In genomic region chr6:37406942-37407341, GRCh38 we compare ENCODE assay signal across 21 cellular contexts. TPM values are rescaled to one million over a fixed set of nuclear protein-coding genes. Genes with fewer than 3 reads are reported as not detected.
DNase-seq lines count a peak whose midpoint lies in the region; ATAC-seq and TF ChIP-seq lines count a peak whose summit lies in the region.
"Had no signal": no experiment of that assay in that cellular context is flagged by ENCODE, and none has a peak within 500 bp of the region (broad histone marks: within the 10 kb centered on the region; RNA-seq: fewer than 3 reads in every experiment).

No MANE protein-coding gene starts in this region.

- H2AFZ ChIP-seq in mammary epithelial cell (ENCODE audit: low read depth, low read length): peak overlapping the region; percentile 54

- H3K4me3 ChIP-seq in breast epithelium (no peak overlapping the region), mammary epithelial cell (replicated peaks in 1 of 3; ENCODE audit: insufficient read depth in 1 of 3, low read depth in 2 of 3, low read length in 3 of 3) (no peak overlapping the region)
- H3K4me3 ChIP-seq: A549, BLaER1 had no signal

- no peak overlapping the region for H3K27ac ChIP-seq in breast epithelium
- H3K27ac ChIP-seq in mammary epithelial cell (ENCODE audit: insufficient read depth, low read depth, low read length): peak overlapping the region; percentile 41
- H3K27ac ChIP-seq: 22Rv1, A549, BLaER1, HL-60 had no signal

- H3K9me3 Mint-ChIP-seq in MCF 10A (ENCODE audit: unreplicated experiment): no peaks in the 10 kb centered on the region
- no peaks in the 10 kb centered on the region for H3K9me3 Mint-ChIP-seq in type B pancreatic cell
- H3K9me3 Mint-ChIP-seq: CD4-positive, alpha-beta memory T cell; HFFc6 had no signal

- H3K27me3 Mint-ChIP-seq in MCF 10A (ENCODE audit: insufficient read depth, unreplicated experiment): no peaks in the 10 kb centered on the region
- H3K27me3 Mint-ChIP-seq in type B pancreatic cell: no peaks in the 10 kb centered on the region

- no peaks in the 10 kb centered on the region for H3K79me2 ChIP-seq in mammary epithelial cell (ENCODE audit: insufficient read depth, low read length)

- H3K27ac Mint-ChIP-seq in MCF 10A (ENCODE audit: low read depth, unreplicated experiment) (peak overlapping the region; percentile 85), type B pancreatic cell (peak overlapping the region; percentile 86)
- H3K27ac Mint-ChIP-seq: CD14-positive monocyte; CD4-positive, alpha-beta memory T cell; HFFc6 had no signal

- peak overlapping the region; percentile 62 for H3K4me2 ChIP-seq in mammary epithelial cell (ENCODE audit: insufficient read depth, low read depth, low read length)
- H3K4me2 ChIP-seq: A549, BLaER1 had no signal

- WGBS in mammary epithelial cell (ENCODE audit: low coverage, missing lambda C conversion rate): 1% methylated on average over 3 of the region's 3 CpGs

- H3K4me1 Mint-ChIP-seq in MCF 10A (ENCODE audit: insufficient read depth, unreplicated experiment): peaks cover 9% of the 10 kb centered on the region
- H3K4me1 Mint-ChIP-seq in type B pancreatic cell (ENCODE audit: unreplicated experiment): no peaks in the 10 kb centered on the region
- H3K4me1 Mint-ChIP-seq: CD14-positive monocyte; CD4-positive, alpha-beta memory T cell had no signal

- no peak overlapping the region for H3K9ac ChIP-seq in mammary epithelial cell (ENCODE audit: insufficient read depth, low read length)
- H3K9ac ChIP-seq: BLaER1 had no signal

- intact Hi-C loops in MCF 10A (cut with micrococcal nuclease) (no loop called here), breast epithelium (cut with DNase I; ENCODE audit: low total_unique reads) (no loop called here), mammary epithelial cell (cut with micrococcal nuclease) (no loop called here), Right ventricle myocardium inferior (cut with DNase I) (no loop called here)

- DNase-seq in MCF 10A (ENCODE audit: unreplicated experiment) (peak; percentile 15), breast epithelium (ENCODE audit: low spot score in 2 of 2) (no peak), mammary epithelial cell (peak; percentile 70), type B pancreatic cell (ENCODE audit: extremely low spot score, unreplicated experiment) (no peak), Right ventricle myocardium inferior (ENCODE audit: missing footprints) (no peak), NCI-H1092 (lab: John Stamatoyannopoulos, UW) (no peak), erythroblast (lab: John Stamatoyannopoulos, UW) (no peak)
- DNase-seq: CD4-positive, alpha-beta memory T cell; DMS153; DMS79; GDM1; GOT3; H7; HFFc6 had no signal

- H3K4me3 Mint-ChIP-seq in MCF 10A (ENCODE audit: unreplicated experiment) (no peak overlapping the region), type B pancreatic cell (peak overlapping the region; percentile 3)
- H3K4me3 Mint-ChIP-seq: CD14-positive monocyte; CD4-positive, alpha-beta memory T cell; HFFc6 had no signal

- POLR2A ChIA-PET in MCF 10A (lab: Yijun Ruan, JAX): interaction anchor here (1.0 to 4.3 kb wide), 4 partner anchors 13 to 67 kb away, joined by 3 to 32 read pairs (median 3); partner anchors contain the start of gene CMTR1

- CTCF ChIA-PET in MCF 10A (lab: Yijun Ruan, JAX): no interaction called here
- CTCF ChIA-PET in mammary epithelial cell (lab: Charles Lee; ENCODE audit: low non-redundant PET): no interaction called here

- H4K20me1 ChIP-seq in mammary epithelial cell (ENCODE audit: insufficient read depth, low read length): no peaks in the 10 kb centered on the region
- H4K20me1 ChIP-seq: BLaER1 had no signal

- dilution Hi-C loops in mammary epithelial cell (cut with HindIII; ENCODE audit: low sequenced_read_pairs): no loop called here

- no peaks in the 10 kb centered on the region for H3K36me3 Mint-ChIP-seq in MCF 10A (ENCODE audit: insufficient read depth, unreplicated experiment)
- H3K36me3 Mint-ChIP-seq in type B pancreatic cell: no peaks in the 10 kb centered on the region
- H3K36me3 Mint-ChIP-seq: CD14-positive monocyte; CD4-positive, alpha-beta memory T cell had no signal

- H3K36me3 ChIP-seq in breast epithelium: no peaks in the 10 kb centered on the region
- no peaks in the 10 kb centered on the region for H3K36me3 ChIP-seq in mammary epithelial cell (ENCODE audit: insufficient read depth, low read length)
- H3K36me3 ChIP-seq: BLaER1 had no signal

- BruUV-seq in MCF 10A (replicated peaks; lab: Mats Ljungman, UMichigan) (no TSS peak), mammary epithelial cell (replicated peaks; lab: Mats Ljungman, UMichigan) (no TSS peak)

- ATAC-seq in esophagus mucosa (peak; percentile 62), Right ventricle myocardium inferior (no peak)
- ATAC-seq: A549, HCT116 had no signal

- H3K9me3 ChIP-seq in breast epithelium (no peaks in the 10 kb centered on the region), mammary epithelial cell (replicated peaks; ENCODE audit: insufficient read depth, low read length) (no peaks in the 10 kb centered on the region)
- H3K9me3 ChIP-seq: A549, BLaER1 had no signal

- TF ChIP-seq POLR2A in breast epithelium (IDR thresholded peaks at IDR 0.05): no peak
- no peak for TF ChIP-seq POLR2A in erythroblast (IDR thresholded peaks at IDR 0.05; ENCODE audit: low read length)

- in situ Hi-C loops in mammary epithelial cell (cut with MboI; ENCODE audit: low sequenced_read_pairs in 2 of 2): no loop called here

- H3K27me3 ChIP-seq in breast epithelium: no peaks in the 10 kb centered on the region
- H3K27me3 ChIP-seq in mammary epithelial cell (ENCODE audit: insufficient read depth, low read length): no peaks in the 10 kb centered on the region
- H3K27me3 ChIP-seq: BLaER1 had no signal

- TF ChIP-seq CTCF in MCF 10A (IDR thresholded peaks at IDR 0.05; ENCODE audit: unreplicated experiment) (no peak), breast epithelium (IDR thresholded peaks at IDR 0.05) (no peak), mammary epithelial cell (conservative IDR thresholded peaks at IDR 0.05 in 1 of 2, IDR thresholded peaks at IDR 0.05 in 1 of 2; ENCODE audit: extremely low read depth in 1 of 2, insufficient read depth in 1 of 2, low read depth in 1 of 2, low read length in 2 of 2) (no peak), type B pancreatic cell (conservative IDR thresholded peaks at IDR 0.05) (no peak)

- H3K4me1 ChIP-seq in breast epithelium: no peaks in the 10 kb centered on the region
- H3K4me1 ChIP-seq in mammary epithelial cell (ENCODE audit: insufficient read depth, low read length): peaks cover 6% of the 10 kb centered on the region
- H3K4me1 ChIP-seq: A549, BLaER1 had no signal

RNA-seq across cellular contexts. Expression of gene CMTR1, which starts 26.1 kb away (rescaled TPM):
- total RNA-seq in MCF 10A (2022): 24.5 and 30.5 TPM in 2 replicates
- 10 to 100 TPM; 31.4 to 35.7 (median 32.4) TPM for total RNA-seq in breast epithelium
- total RNA-seq in mammary epithelial cell: 10 to 100 TPM; 23.2 to 31.8 TPM
- 14.3 TPM for polyA plus RNA-seq in mammary epithelial cell
- polyA minus RNA-seq in mammary epithelial cell: 29.9 TPM
- 16.5 TPM for total RNA-seq in esophagus mucosa
- 37.8 and 53.0 TPM in 2 replicates for total RNA-seq in type B pancreatic cell (ENCODE audit: low replicate concordance)
- 29.3 TPM for total RNA-seq in Right ventricle myocardium inferior

RNA-seq across cellular contexts. Expression of gene RNF8, which starts 53.2 kb away (rescaled TPM):
- total RNA-seq in MCF 10A (2022): 22.0 and 23.4 TPM in 2 replicates
- total RNA-seq in breast epithelium: 10 to 100 TPM in 2 of 3 donors, 1 to 10 TPM in 1; 7.8 to 16.0 (median 12.8) TPM
- 10 to 100 TPM; 15.2 to 30.0 TPM for total RNA-seq in mammary epithelial cell
- 19.2 TPM for polyA plus RNA-seq in mammary epithelial cell
- polyA minus RNA-seq in mammary epithelial cell: 22.9 TPM
- total RNA-seq in esophagus mucosa: 19.0 TPM
- 38.6 and 50.4 TPM in 2 replicates for total RNA-seq in type B pancreatic cell (ENCODE audit: low replicate concordance)
- 14.9 TPM for total RNA-seq in Right ventricle myocardium inferior

Comparison
In these comparisons a context has a peak if more than half of its experiments do, and no peak if none do; other contexts are left out.
1. DNase-seq: peak in MCF 10A (single experiment) and mammary epithelial cell (single experiment); none in breast epithelium (0 of 2), type B pancreatic cell (single experiment), Right ventricle myocardium inferior (single experiment), NCI-H1092 (single experiment) and erythroblast (0 of 2).